ENCODE assay signal across 18 cellular contexts in the genomic region with DNA sequence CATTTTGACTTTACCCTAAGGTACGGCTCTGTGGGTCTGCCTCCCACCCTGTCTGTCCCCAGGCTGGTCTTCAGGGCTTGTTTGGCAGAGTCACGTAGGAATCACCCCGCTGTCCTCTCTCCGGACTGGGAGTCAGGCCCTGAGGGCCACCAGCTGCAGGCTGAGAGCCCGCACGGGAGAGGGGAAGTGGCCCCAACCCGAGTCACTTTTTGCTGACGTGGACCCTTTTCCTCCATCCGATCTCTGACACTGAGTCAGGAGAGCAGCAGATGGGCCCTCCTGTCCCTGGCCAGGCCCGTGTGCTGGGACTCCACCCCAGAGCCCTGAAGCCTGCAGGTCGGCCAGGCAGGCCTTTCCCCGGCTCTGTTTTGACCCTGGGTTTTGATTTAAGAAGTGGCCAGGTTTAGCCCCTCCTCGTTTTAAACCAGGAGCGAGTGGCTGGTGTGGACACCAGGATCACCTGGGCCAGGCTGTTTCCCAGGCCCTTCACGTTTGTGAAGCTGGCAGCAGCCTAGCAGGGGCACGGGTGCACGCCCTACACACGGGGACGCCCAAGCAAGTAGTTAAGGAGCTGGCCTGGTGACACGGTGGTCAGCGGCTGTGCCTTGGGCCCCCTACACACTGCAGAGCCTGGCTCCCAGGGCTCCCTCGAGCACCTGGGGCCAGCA. TPM values are rescaled to one million over a fixed set of nuclear protein-coding genes. Genes with fewer than 3 reads are reported as not detected.
DNase-seq lines count a peak whose midpoint lies in the region; ATAC-seq and TF ChIP-seq lines count a peak whose summit lies in the region.
"Had no signal": no experiment of that assay in that cellular context is flagged by ENCODE, and none has a peak within 500 bp of the region (broad histone marks: within the 10 kb centered on the region; RNA-seq: fewer than 3 reads in every experiment).

No MANE protein-coding gene starts in this region.

- peak overlapping the region; percentile 3 for H4K91ac ChIP-seq in trophoblast cell (ENCODE audit: low read depth, low read length)

- H2BK120ac ChIP-seq in trophoblast cell (ENCODE audit: insufficient read depth, low read length, poor library complexity), result no peak overlapping the region

- no peaks in the 10 kb centered on the region for H3K79me1 ChIP-seq in trophoblast cell (ENCODE audit: low read length)

- no peaks in the 10 kb centered on the region for H3K9me2 ChIP-seq in PC-3 (replicated peaks; ENCODE audit: low read length)

- peak overlapping the region in 5 of 11 experiments; percentile 1 to 91 (median 72); a peak in 8 of 22 replicates for H3K4me2 ChIP-seq in BLaER1 treated with 17β-estradiol and CSF1 and Interleukin-3, amounts not matched to agents 10 nM and 100 nM
- no peak overlapping the region for H3K4me2 ChIP-seq in trophoblast cell (ENCODE audit: low read length)
- no peak overlapping the region for H3K4me2 ChIP-seq in PC-3 (ENCODE audit: low read length)
- H3K4me2 ChIP-seq: PC-9 had no signal

- H3K27ac ChIP-seq in BLaER1 treated with 17β-estradiol and CSF1 and Interleukin-3, amounts not matched to agents 10 nM and 100 nM, result peak overlapping the region in 3 of 11 experiments; percentile 2 to 41 (median 33); a peak in 4 of 22 replicates
- H3K27ac ChIP-seq in trophoblast cell (ENCODE audit: low read depth, low read length) (no peak overlapping the region), PC-3 (ENCODE audit: low read length) (no peak overlapping the region)
- H3K27ac ChIP-seq: PC-9 had no signal

- no peak for TF ChIP-seq CTCF in PC-3 (conservative IDR thresholded peaks at IDR 0.05; ENCODE audit: low read depth, low read length)

- no peak overlapping the region for H2BK12ac ChIP-seq in trophoblast cell (ENCODE audit: low read length)

- no peaks in the 10 kb centered on the region for H3F3A ChIP-seq in PC-3 (ENCODE audit: low read length, unreplicated experiment)

- WGBS in trophoblast cell (ENCODE audit: extremely low coverage, insufficient coverage, insufficient read length), result no CpG with 5 or more reads among the region's 22 CpGs

- H3K27ac Mint-ChIP-seq in dendritic cell treated with granulocyte-macrophage colony-stimulating factor and Interleukin-4, amounts not matched to agents 40 ng/mL and 50 ng/mL, for 4 days, result peak overlapping the region; percentile 95
- H3K27ac Mint-ChIP-seq: CD4-positive, CD25-positive, alpha-beta regulatory T cell had no signal

- no peaks in the 10 kb centered on the region for H3K9me3 Mint-ChIP-seq in dendritic cell treated with granulocyte-macrophage colony-stimulating factor and Interleukin-4, amounts not matched to agents 40 ng/mL and 50 ng/mL, for 4 days
- H3K9me3 Mint-ChIP-seq: CD4-positive, CD25-positive, alpha-beta regulatory T cell had no signal

- H3K9me3 ChIP-seq in BLaER1 treated with 17β-estradiol and CSF1 and Interleukin-3, amounts not matched to agents 10 nM and 100 nM (replicated peaks in 1 of 11), result no peaks in the 10 kb centered on the region
- peaks cover 2% of the 10 kb centered on the region for H3K9me3 ChIP-seq in trophoblast cell (ENCODE audit: insufficient read depth, low read depth, low read length)
- no peaks in the 10 kb centered on the region for H3K9me3 ChIP-seq in PC-3 (ENCODE audit: low read length)
- H3K9me3 ChIP-seq: HAP-1 had no signal

- no peak overlapping the region for H4K8ac ChIP-seq in trophoblast cell (ENCODE audit: low read depth, low read length)

- peaks cover 41 to 61% (median 54%) of the 10 kb centered on the region in 10 experiments for H3K4me1 ChIP-seq in BLaER1 treated with 17β-estradiol and CSF1 and Interleukin-3, amounts not matched to agents 10 nM and 100 nM
- no peaks in the 10 kb centered on the region for H3K4me1 ChIP-seq in trophoblast cell (ENCODE audit: control insufficient read depth in 1 of 2, insufficient read depth in 2 of 2, low read length in 2 of 2)
- no peaks in the 10 kb centered on the region for H3K4me1 ChIP-seq in PC-3 (ENCODE audit: insufficient read depth, low read length)
- H3K4me1 ChIP-seq: HAP-1 had no signal

- H3K4me3 Mint-ChIP-seq in dendritic cell treated with granulocyte-macrophage colony-stimulating factor and Interleukin-4, amounts not matched to agents 40 ng/mL and 50 ng/mL, for 4 days, result peak overlapping the region; percentile 17
- H3K4me3 Mint-ChIP-seq: CD4-positive, CD25-positive, alpha-beta regulatory T cell had no signal

- H3K27me3 Mint-ChIP-seq in dendritic cell treated with granulocyte-macrophage colony-stimulating factor and Interleukin-4, amounts not matched to agents 40 ng/mL and 50 ng/mL, for 4 days, result no peaks in the 10 kb centered on the region
- H3K27me3 Mint-ChIP-seq: CD4-positive, CD25-positive, alpha-beta regulatory T cell had no signal

- no peak overlapping the region for H3K23ac ChIP-seq in trophoblast cell (ENCODE audit: low read length)

- intact Hi-C loops in dendritic cell treated with granulocyte-macrophage colony-stimulating factor and Interleukin-4, amounts not matched to agents 40 ng/mL and 50 ng/mL, for 4 days (cut with micrococcal nuclease), result no loop called here
- intact Hi-C loops in PC-3 (cut with micrococcal nuclease), result no loop called here

- no peaks in the 10 kb centered on the region for H3K27me3 ChIP-seq in BLaER1 treated with 17β-estradiol and CSF1 and Interleukin-3, amounts not matched to agents 10 nM and 100 nM
- H3K27me3 ChIP-seq in trophoblast cell (ENCODE audit: insufficient read depth, low read length), result no peaks in the 10 kb centered on the region
- no peaks in the 10 kb centered on the region for H3K27me3 ChIP-seq in PC-3 (ENCODE audit: low read length)

- no peak overlapping the region for H2BK5ac ChIP-seq in trophoblast cell (ENCODE audit: low read depth, low read length, poor library complexity)

- peak overlapping the region in 9 of 11 experiments; percentile 0 to 53 (median 4); a peak in 5 of 22 replicates for H3K9ac ChIP-seq in BLaER1 treated with 17β-estradiol and CSF1 and Interleukin-3, amounts not matched to agents 10 nM and 100 nM
- H3K9ac ChIP-seq in trophoblast cell (ENCODE audit: low read length), result no peak overlapping the region
- H3K9ac ChIP-seq in PC-3 (ENCODE audit: low read length), result no peak overlapping the region

- no peak overlapping the region for H3K18ac ChIP-seq in trophoblast cell (ENCODE audit: low read length)

- H4K20me1 ChIP-seq in BLaER1 treated with 17β-estradiol and CSF1 and Interleukin-3, amounts not matched to agents 10 nM and 100 nM, result peaks cover 0 to 28% (median 5%) of the 10 kb centered on the region in 11 experiments; a peak in 8 of 22 replicates
- H4K20me1 ChIP-seq in PC-3 (ENCODE audit: low read length), result no peaks in the 10 kb centered on the region

- H2AFZ ChIP-seq in trophoblast cell (ENCODE audit: insufficient read depth, low read length, poor library complexity) (no peak overlapping the region), PC-3 (ENCODE audit: low read length) (no peak overlapping the region)
- H2AFZ ChIP-seq: PC-9 had no signal

- no peak overlapping the region for H3K14ac ChIP-seq in trophoblast cell (ENCODE audit: low read length)

- H3K79me2 ChIP-seq in trophoblast cell (ENCODE audit: control insufficient read depth, insufficient read depth, low read length, poor library complexity) (no peaks in the 10 kb centered on the region), PC-3 (ENCODE audit: low read length) (no peaks in the 10 kb centered on the region)

- POLR2A ChIA-PET in PC-3 (lab: Charles Lee; ENCODE audit: unreplicated experiment), result no interaction called here

- H3K4me3 ChIP-seq in BLaER1 treated with 17β-estradiol and CSF1 and Interleukin-3, amounts not matched to agents 10 nM and 100 nM, result no peak overlapping the region
- H3K4me3 ChIP-seq in trophoblast cell (ENCODE audit: low read depth, low read length) (no peak overlapping the region), PC-3 (ENCODE audit: low read length) (no peak overlapping the region)
- H3K4me3 ChIP-seq: HAP-1, PC-9 had no signal

- ATAC-seq in left lobe of liver (peak; percentile 12), PC-3 (no peak)

- no peak for DNase-seq in left lobe of liver (ENCODE audit: low spot score)
- DNase-seq in trophoblast cell, result peak; percentile 59 to 73
- DNase-seq in cortex of kidney (lab: John Stamatoyannopoulos, UW), result no peak
- no peak for DNase-seq in PC-3
- DNase-seq in HK-2 (ENCODE audit: unreplicated experiment), result no peak
- DNase-seq in 8988T, result no peak
- DNase-seq: ACHN; CD4-positive, CD25-positive, alpha-beta regulatory T cell; COR-L47; GDM1; KBM-7; MV-4-11; NCI-H187; NCI-H526; PC-9 had no signal

- CTCF ChIA-PET in PC-3 (lab: Charles Lee), result no interaction called here

- no peak overlapping the region for H3K4ac ChIP-seq in trophoblast cell (ENCODE audit: low read depth, low read length)

- H3K4me1 Mint-ChIP-seq in dendritic cell treated with granulocyte-macrophage colony-stimulating factor and Interleukin-4, amounts not matched to agents 40 ng/mL and 50 ng/mL, for 4 days (ENCODE audit: low read depth), result peaks cover 69% of the 10 kb centered on the region

- peaks cover 7 to 65% (median 40%) of the 10 kb centered on the region in 11 experiments; a peak in 19 of 22 replicates for H3K36me3 ChIP-seq in BLaER1 treated with 17β-estradiol and CSF1 and Interleukin-3, amounts not matched to agents 10 nM and 100 nM
- peaks cover 33 to 56% of the 10 kb centered on the region in 2 experiments for H3K36me3 ChIP-seq in trophoblast cell (ENCODE audit: control insufficient read depth in 1 of 2, insufficient read depth in 2 of 2, low read length in 2 of 2)
- no peaks in the 10 kb centered on the region for H3K36me3 ChIP-seq in PC-3 (ENCODE audit: low read depth, low read length)

- no peak overlapping the region for H4K12ac ChIP-seq in trophoblast cell (ENCODE audit: low read depth, low read length)

- H3K36me3 Mint-ChIP-seq in dendritic cell treated with granulocyte-macrophage colony-stimulating factor and Interleukin-4, amounts not matched to agents 40 ng/mL and 50 ng/mL, for 4 days (ENCODE audit: low read depth), result peaks cover 77% of the 10 kb centered on the region
- H3K36me3 Mint-ChIP-seq: CD4-positive, CD25-positive, alpha-beta regulatory T cell had no signal

- H2AK5ac ChIP-seq in trophoblast cell (ENCODE audit: low read length), result no peak overlapping the region

- no TSS peak for BruUV-seq in PC-3 (replicated peaks; lab: Mats Ljungman, UMichigan)

RNA-seq across cellular contexts. Expression of gene TEX22, which starts 12.5 kb away (rescaled TPM):
- 1.3 TPM for total RNA-seq in left lobe of liver
- polyA plus RNA-seq in trophoblast cell (2013), result 0.04 and 0.10 TPM in 2 replicates
- 0.29 and 0.40 TPM in 2 replicates for total RNA-seq in PC-3 (2014; rRNA removed)

RNA-seq across cellular contexts. Expression of gene MTA1, which starts 33.8 kb away (rescaled TPM):
- total RNA-seq in left lobe of liver (39.2 TPM), PC-3 (2014; rRNA removed) (82.3 and 102 TPM in 2 replicates)
- polyA plus RNA-seq in trophoblast cell (2013), result 90.0 and 91.2 TPM in 2 replicates

Comparison
In these comparisons a context has a peak if more than half of its experiments do, and no peak if none do; other contexts are left out.
1. H3K9ac ChIP-seq: peak in BLaER1 treated with 17β-estradiol and CSF1 and Interleukin-3, amounts not matched to agents 10 nM and 100 nM (9 of 11); none in trophoblast cell (single experiment) and PC-3 (single experiment).
2. DNase-seq: peak in trophoblast cell (2 of 2); none in left lobe of liver (single experiment), cortex of kidney (single experiment), PC-3 (single experiment), HK-2 (single experiment) and 8988T (single experiment).